In genomic region chr5:66864240-66864884, GRCh38 we compare ENCODE assay signal across 8 cellular contexts.
A peak's percentile ranks its signal among the peaks of the same experiment; 100 is the strongest.
DNase-seq lines count a peak whose midpoint lies in the region; ATAC-seq lines count a peak whose summit lies in the region.

No MANE protein-coding gene starts in this region.

- ATAC-seq in GM21367 (IDR thresholded peaks at IDR 0.05; ENCODE audit: unreplicated experiment) = no peak

- DNase-seq in stimulated activated CD4-positive, alpha-beta T cell treated with anti-CD3 and anti-CD28 coated beads, Interleukin-12 subunit alpha, Interleukin-12 subunit beta, amount 100 ng/mL, for 4 hours = peak; percentile 10
- no peak for DNase-seq in stimulated activated CD4-positive, alpha-beta T cell treated with anti-CD3 and anti-CD28 coated beads, Interleukin-4, amount 100 ng/mL, for 1 hour
- DNase-seq in RPMI8226 (peak; percentile 65), fibroblast of gingiva (ENCODE audit: low read depth) (peak; percentile 40), NCI-H524 treated with DMSO at 0.1 percent for 48 hours (lab: John Stamatoyannopoulos, UW) (no peak), hypothalamus (lab: John Stamatoyannopoulos, UW) (no peak)
- DNase-seq in stimulated activated CD4-positive, alpha-beta T cell treated with anti-CD3 and anti-CD28 coated beads, Interleukin-1b, Interleukin-23, amount 100 ng/mL, for 48 hours = peak; percentile 17

Comparison
In these comparisons a context has a peak if more than half of its experiments do, and no peak if none do; other contexts are left out.
1. DNase-seq: peak in stimulated activated CD4-positive, alpha-beta T cell treated with anti-CD3 and anti-CD28 coated beads, Interleukin-12 subunit alpha, Interleukin-12 subunit beta, amount 100 ng/mL, for 4 hours (single experiment), RPMI8226 (single experiment), fibroblast of gingiva (single experiment) and stimulated activated CD4-positive, alpha-beta T cell treated with anti-CD3 and anti-CD28 coated beads, Interleukin-1b, Interleukin-23, amount 100 ng/mL, for 48 hours (single experiment); none in stimulated activated CD4-positive, alpha-beta T cell treated with anti-CD3 and anti-CD28 coated beads, Interleukin-4, amount 100 ng/mL, for 1 hour (single experiment), NCI-H524 treated with DMSO at 0.1 percent for 48 hours (single experiment) and hypothalamus (0 of 51).